1 cellular context compared by ENCODE assay signal in genomic region chr9:71944754-71945409, GRCh38.
TF ChIP-seq lines count a peak whose summit lies in the region.

No MANE protein-coding gene starts in this region.

TF ChIP-seq in GM23338, 12 proteins besides CTCF, POLR2A, EP300 and RAD21 (continued from another document):
- TF ChIP-seq ZNF462 (CRISPR knock-in tag; IDR thresholded peaks at IDR 0.05) (no peak), CREB1 (CRISPR knock-in tag; IDR thresholded peaks at IDR 0.05; ENCODE audit: low read depth) (no peak), JUNB (IDR thresholded peaks at IDR 0.05; ENCODE audit: unreplicated experiment) (no peak)
